ENCODE assay signal across 8 cellular contexts in the genomic region with DNA sequence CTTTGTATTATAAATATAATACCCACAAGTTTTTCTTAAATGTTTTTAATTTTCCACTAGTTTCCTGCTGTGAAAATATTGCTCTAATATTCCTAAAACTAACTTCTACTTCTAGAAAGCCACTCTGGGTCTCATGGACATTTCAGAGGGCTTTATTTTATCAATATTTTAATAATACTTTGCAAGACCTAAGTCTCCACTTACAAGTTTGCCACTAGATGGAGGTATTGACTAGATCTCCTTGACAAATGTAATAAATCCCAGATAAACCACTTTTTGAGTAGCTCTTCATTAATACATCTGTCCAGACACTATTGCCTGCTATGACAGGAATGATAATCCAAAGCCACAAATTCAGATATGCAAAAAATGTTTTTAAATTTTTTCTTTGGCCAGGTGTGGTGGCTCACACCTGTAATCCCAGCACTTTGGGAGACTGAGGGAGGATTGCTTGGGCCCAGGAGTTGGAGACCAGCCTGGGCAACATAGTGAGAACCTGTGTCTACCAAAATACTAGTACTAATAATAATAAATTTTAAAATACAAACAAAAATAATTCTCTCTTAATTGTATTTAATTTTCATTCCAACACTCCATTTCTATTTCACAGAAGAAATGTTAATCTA. TPM values are rescaled to one million over a fixed set of nuclear protein-coding genes. Genes with fewer than 3 reads are reported as not detected.
A peak's percentile ranks its signal among the peaks of the same experiment; 100 is the strongest.
DNase-seq lines count a peak whose midpoint lies in the region; ATAC-seq, FAIRE-seq and TF ChIP-seq lines count a peak whose summit lies in the region.

No MANE protein-coding gene starts in this region.

- no peaks in the 10 kb centered on the region for H3K27me3 Mint-ChIP-seq in naive B cell

- FAIRE-seq in bronchial epithelial cell (lab: Jason Lieb, UNC): no peak

- DNase-seq in A172 (ENCODE audit: low spot score) (peak; percentile 20), GM12864 (ENCODE audit: low read depth) (no peak), NCI-H345 treated with DMSO at 0.1 percent for 48 hours (lab: John Stamatoyannopoulos, UW; ENCODE audit: unreplicated experiment) (peak; percentile 15), bronchial epithelial cell (ENCODE audit: low read depth) (peak; percentile 61), naive B cell (peak; percentile 12)
- no peak for DNase-seq in activated CD4-positive, CD25-positive, alpha-beta regulatory T cell (lab: John Stamatoyannopoulos, UW)

- peak overlapping the region in 1 of 8 donors; percentile 69 for H3K4me3 Mint-ChIP-seq in naive B cell

- TF ChIP-seq CTCF in GM12864 (IDR thresholded peaks at IDR 0.05; ENCODE audit: low read depth, low read length, missing control alignments) (peak; percentile 43), bronchial epithelial cell (IDR thresholded peaks at IDR 0.05; ENCODE audit: insufficient read depth, low read length, severe bottlenecking) (peak; percentile 42)

- no peaks in the 10 kb centered on the region for H3K36me3 Mint-ChIP-seq in naive B cell

- no peak for ATAC-seq in naive B cell (ENCODE audit: low read depth in 2 of 2)
- no peak for ATAC-seq in HG03139 (IDR thresholded peaks at IDR 0.05; ENCODE audit: unreplicated experiment)
- no peak for ATAC-seq in GM18873 (IDR thresholded peaks at IDR 0.05; ENCODE audit: low FRiP score, unreplicated experiment)

- H3K36me3 ChIP-seq in bronchial epithelial cell (ENCODE audit: control insufficient read depth, insufficient read depth, low read length): no peaks in the 10 kb centered on the region

- H3K4me1 Mint-ChIP-seq in naive B cell: peaks cover 11 to 19% (median 14%) of the 10 kb centered on the region in 3 donors

- no peaks in the 10 kb centered on the region for H3K27me3 ChIP-seq in bronchial epithelial cell (ENCODE audit: control insufficient read depth, insufficient read depth, low read length)

- H3K27ac Mint-ChIP-seq in naive B cell: no peak overlapping the region

- H3K9me3 Mint-ChIP-seq in naive B cell: no peaks in the 10 kb centered on the region

- H3K4me3 ChIP-seq in GM12864 (ENCODE audit: low read depth, low read length) (no peak overlapping the region), bronchial epithelial cell (ENCODE audit: low read depth, low read length) (no peak overlapping the region)

RNA-seq across cellular contexts. Expression of a gene that starts 3.5 kb away (rescaled TPM):
- total RNA-seq in A172 (2014; rRNA removed; shearing (Covaris generic)): 144 and 159 TPM in 2 replicates
- total RNA-seq in bronchial epithelial cell: 27.0 and 42.1 TPM in 2 replicates
- polyA plus RNA-seq in naive B cell (ENCODE audit: low read depth in 6 of 6): 10 to 100 TPM; 20.2 to 36.0 (median 29.6) TPM

Comparison
In these comparisons a context has a peak if more than half of its experiments do, and no peak if none do; other contexts are left out.
1. DNase-seq: peak in A172 (single experiment), NCI-H345 treated with DMSO at 0.1 percent for 48 hours (single experiment), bronchial epithelial cell (single experiment) and naive B cell (single experiment); none in GM12864 (single experiment) and activated CD4-positive, CD25-positive, alpha-beta regulatory T cell (0 of 4).